Comparison of ENCODE assay signal across 8 cellular contexts in genomic region chr1:68497358-68497698, GRCh38. TPM values are rescaled to one million over a fixed set of nuclear protein-coding genes. Genes with fewer than 3 reads are reported as not detected.
DNase-seq lines count a peak whose midpoint lies in the region; ATAC-seq and TF ChIP-seq lines count a peak whose summit lies in the region.

No MANE protein-coding gene starts in this region.

- TF ChIP-seq CTCF in neural crest cell (conservative IDR thresholded peaks at IDR 0.05), result no peak

- no peak for ATAC-seq in activated T-cell treated with anti-CD3 and anti-CD28 coated beads, Interleukin-2, amount 50 U/mL, for 72 hours (replicated peaks in 1 of 2)
- ATAC-seq in HG03521 (IDR thresholded peaks at IDR 0.05; ENCODE audit: unreplicated experiment), result peak; percentile 12

- intact Hi-C loops in dendritic cell treated with granulocyte-macrophage colony-stimulating factor and Interleukin-4, amounts not matched to agents 40 ng/mL and 50 ng/mL, for 4 days (cut with micrococcal nuclease), result no loop called here

- no peak overlapping the region for H3K27ac Mint-ChIP-seq in activated T-cell treated with anti-CD3 and anti-CD28 coated beads, Interleukin-2, amount 50 U/mL, for 72 hours
- peak overlapping the region; percentile 65 for H3K27ac Mint-ChIP-seq in dendritic cell treated with granulocyte-macrophage colony-stimulating factor and Interleukin-4, amounts not matched to agents 40 ng/mL and 50 ng/mL, for 4 days
- no peak overlapping the region for H3K27ac Mint-ChIP-seq in neural crest cell (ENCODE audit: unreplicated experiment)

- H3K27me3 Mint-ChIP-seq in activated T-cell treated with anti-CD3 and anti-CD28 coated beads, Interleukin-2, amount 50 U/mL, for 72 hours (ENCODE audit: low read depth), result peaks cover 19% of the 10 kb centered on the region
- peaks cover 2% of the 10 kb centered on the region for H3K27me3 Mint-ChIP-seq in dendritic cell treated with granulocyte-macrophage colony-stimulating factor and Interleukin-4, amounts not matched to agents 40 ng/mL and 50 ng/mL, for 4 days
- no peaks in the 10 kb centered on the region for H3K27me3 Mint-ChIP-seq in neural crest cell (ENCODE audit: low read depth)

- peak overlapping the region; percentile 87 to 93 for H3K4me3 Mint-ChIP-seq in activated T-cell treated with anti-CD3 and anti-CD28 coated beads, Interleukin-2, amount 50 U/mL, for 72 hours
- peak overlapping the region; percentile 86 for H3K4me3 Mint-ChIP-seq in dendritic cell treated with granulocyte-macrophage colony-stimulating factor and Interleukin-4, amounts not matched to agents 40 ng/mL and 50 ng/mL, for 4 days
- H3K4me3 Mint-ChIP-seq in neural crest cell, result peak overlapping the region; percentile 99

- DNase-seq in activated T-cell treated with anti-CD3 and anti-CD28 coated beads, Interleukin-2, amount 50 U/mL, for 72 hours, result no peak
- no peak for DNase-seq in activated T-cell treated with anti-CD3 and anti-CD28 coated beads, Interleukin-2, amount 50 U/mL, for 1 hour
- DNase-seq in neural crest cell (ENCODE audit: low read depth, low spot score) (no peak), HPDE6-E6E7 (ENCODE audit: extremely low spot score) (no peak), erythroblast (lab: John Stamatoyannopoulos, UW) (no peak), D341Med (ENCODE audit: low spot score) (no peak)

- H3K4me1 Mint-ChIP-seq in activated T-cell treated with anti-CD3 and anti-CD28 coated beads, Interleukin-2, amount 50 U/mL, for 72 hours (ENCODE audit: low read depth), result peaks cover 9% of the 10 kb centered on the region
- H3K4me1 Mint-ChIP-seq in dendritic cell treated with granulocyte-macrophage colony-stimulating factor and Interleukin-4, amounts not matched to agents 40 ng/mL and 50 ng/mL, for 4 days (ENCODE audit: low read depth), result peaks cover 24% of the 10 kb centered on the region
- H3K4me1 Mint-ChIP-seq in neural crest cell, result peaks cover 31% of the 10 kb centered on the region

- peaks cover 0 to 2% of the 10 kb centered on the region in 2 donors for H3K9me3 Mint-ChIP-seq in activated T-cell treated with anti-CD3 and anti-CD28 coated beads, Interleukin-2, amount 50 U/mL, for 72 hours
- peaks cover 9% of the 10 kb centered on the region for H3K9me3 Mint-ChIP-seq in dendritic cell treated with granulocyte-macrophage colony-stimulating factor and Interleukin-4, amounts not matched to agents 40 ng/mL and 50 ng/mL, for 4 days
- peaks cover 6% of the 10 kb centered on the region for H3K9me3 Mint-ChIP-seq in neural crest cell

- TF ChIP-seq POLR2A in erythroblast (IDR thresholded peaks at IDR 0.05; ENCODE audit: low read length), result no peak

- H3K36me3 Mint-ChIP-seq in activated T-cell treated with anti-CD3 and anti-CD28 coated beads, Interleukin-2, amount 50 U/mL, for 72 hours (ENCODE audit: insufficient read depth in 2 of 2), result peaks cover 1 to 3% of the 10 kb centered on the region in 2 donors
- H3K36me3 Mint-ChIP-seq in dendritic cell treated with granulocyte-macrophage colony-stimulating factor and Interleukin-4, amounts not matched to agents 40 ng/mL and 50 ng/mL, for 4 days (ENCODE audit: low read depth), result peaks cover 5% of the 10 kb centered on the region
- peaks cover 14% of the 10 kb centered on the region for H3K36me3 Mint-ChIP-seq in neural crest cell (ENCODE audit: low read depth)

RNA-seq across cellular contexts. Expression of gene DEPDC1, which starts 0.4 kb away (rescaled TPM):
- total RNA-seq in activated T-cell treated with anti-CD3 and anti-CD28 coated beads, Interleukin-2, amount 50 U/mL, for 72 hours, result 10 to 100 TPM; 18.0 to 23.7 TPM
- total RNA-seq in neural crest cell, result 30.3 and 31.6 TPM in 2 replicates

RNA-seq across cellular contexts. Expression of gene RPE65, which starts 47.6 kb away (rescaled TPM):
- not detected for total RNA-seq in activated T-cell treated with anti-CD3 and anti-CD28 coated beads, Interleukin-2, amount 50 U/mL, for 72 hours
- total RNA-seq in neural crest cell, result not detected in 2 replicates
